Comparison of ENCODE assay signal across 9 cellular contexts in genomic region chr12:121110211-121110940, GRCh38.
A peak's percentile ranks its signal among the peaks of the same experiment; 100 is the strongest.
DNase-seq lines count a peak whose midpoint lies in the region; ATAC-seq, FAIRE-seq and TF ChIP-seq lines count a peak whose summit lies in the region.
"Had no signal": no experiment of that assay in that cellular context is flagged by ENCODE, and none has a peak within 500 bp of the region (broad histone marks: within the 10 kb centered on the region; RNA-seq: fewer than 3 reads in every experiment).

No MANE protein-coding gene starts in this region.

- H3K27ac ChIP-seq in iPS DF 6.9 (ENCODE audit: low read length), result no peak overlapping the region

- H3K4me1 ChIP-seq in iPS DF 6.9 (ENCODE audit: control insufficient read depth, insufficient read depth, low read length), result no peaks in the 10 kb centered on the region; the same call in 1 of the 2 replicates

- no peaks in the 10 kb centered on the region for H3K9me3 ChIP-seq in iPS DF 6.9 (ENCODE audit: control insufficient read depth, insufficient read depth, low read length)

- no peak for FAIRE-seq in D721Med (lab: Jason Lieb, UNC)
- FAIRE-seq: TTC549 had no signal

- DNase-seq in D721Med (ENCODE audit: insufficient read length, low spot score) (no peak), NCI-H1105 (lab: John Stamatoyannopoulos, UW) (peak; percentile 31), T-helper 2 cell (peak; percentile 18 to 63 (median 43)), astrocyte of the hippocampus (ENCODE audit: low read depth, low spot score) (peak; percentile 81), iPS DF 6.9 (ENCODE audit: low read depth, low spot score) (peak; percentile 73)
- DNase-seq in stimulated activated CD4-positive, alpha-beta T cell treated with anti-CD3 and anti-CD28 coated beads, Interleukin-12 subunit alpha, Interleukin-12 subunit beta, amount 100 ng/mL, for 4 hours, result peak; percentile 54

- WGBS in iPS DF 6.9 (ENCODE audit: insufficient coverage, insufficient read length), result no CpG with 5 or more reads among the region's 8 CpGs

- no peaks in the 10 kb centered on the region for H3K36me3 ChIP-seq in iPS DF 6.9 (ENCODE audit: control insufficient read depth, insufficient read depth, low read length)

- no peak overlapping the region for H3K4me3 ChIP-seq in iPS DF 6.9 (ENCODE audit: low read length)

- TF ChIP-seq CTCF in D721Med (IDR thresholded peaks at IDR 0.05; ENCODE audit: insufficient read depth, missing control alignments), result peak; percentile 99

- ATAC-seq in GM21515 (IDR thresholded peaks at IDR 0.05; ENCODE audit: unreplicated experiment) (peak; percentile 54), GM19455 (IDR thresholded peaks at IDR 0.05; ENCODE audit: unreplicated experiment) (no peak)

- H3K27me3 ChIP-seq in iPS DF 6.9 (ENCODE audit: control insufficient read depth, insufficient read depth, low read length), result no peaks in the 10 kb centered on the region
